ENCODE assay signal across 21 cellular contexts in genomic region chr19:51803965-51804364, GRCh38. TPM values are rescaled to one million over a fixed set of nuclear protein-coding genes. Genes with fewer than 3 reads are reported as not detected.
DNase-seq lines count a peak whose midpoint lies in the region; ATAC-seq, FAIRE-seq and TF ChIP-seq lines count a peak whose summit lies in the region.
"Had no signal": no experiment of that assay in that cellular context is flagged by ENCODE, and none has a peak within 500 bp of the region (broad histone marks: within the 10 kb centered on the region; RNA-seq: fewer than 3 reads in every experiment).

No MANE protein-coding gene starts in this region.

- peaks cover 0 to 4% (median 0%) of the 10 kb centered on the region in 4 donors for H3K4me1 ChIP-seq in right lobe of liver
- H3K4me1 ChIP-seq in HepG2 (ENCODE audit: insufficient read depth, low read length): peaks cover 62% of the 10 kb centered on the region
- H3K4me1 ChIP-seq in lower lobe of right lung: peaks cover 46% of the 10 kb centered on the region
- H3K4me1 ChIP-seq in upper lobe of right lung: peaks cover 40% of the 10 kb centered on the region

- H3K27ac ChIP-seq in right lobe of liver (peak overlapping the region in 2 of 3 donors; percentile 16 to 25), HepG2 (ENCODE audit: extremely low read length, insufficient read depth, low read length) (no peak overlapping the region), lower lobe of right lung (peak overlapping the region; percentile 60), upper lobe of right lung (peak overlapping the region; percentile 61)
- H3K27ac ChIP-seq: PC-9, SK-N-MC had no signal

- intact Hi-C loops in right lobe of liver (cut with DNase I) (no loop called here), HepG2 (cut with micrococcal nuclease; ENCODE audit: unreplicated experiment) (no loop called here), lower lobe of right lung (cut with DNase I) (no loop called here), upper lobe of right lung (cut with DNase I) (no loop called here)

- H3K9ac ChIP-seq in HepG2 (ENCODE audit: insufficient read depth, low read depth, low read length): no peak overlapping the region

- TF ChIP-seq EP300 in HepG2 (IDR thresholded peaks at IDR 0.05; ENCODE audit: low read depth in 2 of 2, low read length in 2 of 2) (no peak), HepG2 (CRISPR knock-in tag; IDR thresholded peaks at IDR 0.05; ENCODE audit: borderline replicate concordance) (no peak)

- H3K27me3 ChIP-seq in right lobe of liver: no peaks in the 10 kb centered on the region
- no peaks in the 10 kb centered on the region for H3K27me3 ChIP-seq in HepG2 (ENCODE audit: control insufficient read depth in 1 of 2, insufficient read depth in 2 of 2, low read length in 2 of 2)
- no peaks in the 10 kb centered on the region for H3K27me3 ChIP-seq in lower lobe of right lung (ENCODE audit: low read depth)
- H3K27me3 ChIP-seq in upper lobe of right lung: no peaks in the 10 kb centered on the region

- TF ChIP-seq CTCF in right lobe of liver (IDR thresholded peaks at IDR 0.05) (no peak), HepG2 (CRISPR knock-in tag; IDR thresholded peaks at IDR 0.05) (no peak), lower lobe of right lung (IDR thresholded peaks at IDR 0.05) (no peak), upper lobe of right lung (IDR thresholded peaks at IDR 0.05) (no peak)

- in situ Hi-C loops in HepG2 (cut with HindIII; ENCODE audit: extremely low pct_ligation_motif_present, low pct_unique_long_range_greater_than_20kb): no loop called here

- WGBS in right lobe of liver (ENCODE audit: insufficient coverage, low coverage, low lambda C conversion rate, missing lambda C conversion rate): 14% methylated on average over 5 of the region's 5 CpGs
- 38% methylated on average over 5 of the region's 5 CpGs for WGBS in HepG2 (ENCODE audit: low lambda C conversion rate)

- POLR2A ChIA-PET in HepG2 (lab: Yijun Ruan, JAX): no interaction called here

- no peak overlapping the region for H3K4me3 ChIP-seq in right lobe of liver
- H3K4me3 ChIP-seq in HepG2 (replicated peaks in 1 of 3; ENCODE audit: insufficient read depth in 1 of 3, low read depth in 2 of 3, low read length in 3 of 3): no peak overlapping the region
- H3K4me3 ChIP-seq in lower lobe of right lung: no peak overlapping the region
- H3K4me3 ChIP-seq in upper lobe of right lung: no peak overlapping the region
- H3K4me3 ChIP-seq: PC-9, SK-N-MC had no signal

- CTCF ChIA-PET in HepG2 (lab: Yijun Ruan, JAX; ENCODE audit: low intra/inter-chr PET ratio, low total read pairs): no interaction called here

- no peak overlapping the region for H2AFZ ChIP-seq in HepG2 (ENCODE audit: low read length)
- H2AFZ ChIP-seq: PC-9 had no signal

- no peak overlapping the region for H3K4me2 ChIP-seq in HepG2 (ENCODE audit: low read depth, low read length)
- H3K4me2 ChIP-seq: PC-9 had no signal

- H3K9me3 ChIP-seq in right lobe of liver (no peaks in the 10 kb centered on the region), HepG2 (ENCODE audit: low read length) (peaks cover 26% of the 10 kb centered on the region), lower lobe of right lung (no peaks in the 10 kb centered on the region), upper lobe of right lung (no peaks in the 10 kb centered on the region)

- H3K79me2 ChIP-seq in HepG2 (ENCODE audit: insufficient read depth, low read length): no peaks in the 10 kb centered on the region

- ATAC-seq in right lobe of liver: peak in 1 of 4 donors; percentile 9
- no peak for ATAC-seq in HepG2
- ATAC-seq in lower lobe of right lung: peak in 1 of 2 donors; percentile 24
- peak; percentile 47 for ATAC-seq in upper lobe of right lung
- ATAC-seq in HG03342 (IDR thresholded peaks at IDR 0.05; ENCODE audit: unreplicated experiment): no peak
- no peak for ATAC-seq in GM18867 (IDR thresholded peaks at IDR 0.05; ENCODE audit: unreplicated experiment)
- ATAC-seq: stimulated activated naive CD8-positive, alpha-beta T cell treated with anti-CD3 and anti-CD28 coated beads, Interleukin-15, Interleukin-2, amounts not matched to agents 100 U/mL and 50 U/mL, for 24 hours had no signal

- no peak for DNase-seq in right lobe of liver
- DNase-seq in HepG2 (ENCODE audit: low spot score): no peak
- peak; percentile 15 for DNase-seq in SKM-1 (lab: John Stamatoyannopoulos, UW; ENCODE audit: unreplicated experiment)
- DNase-seq in lower lobe of right lung: no peak
- no peak for DNase-seq in upper lobe of right lung
- no peak for DNase-seq in activated effector memory CD4-positive, alpha-beta T cell treated with anti-CD3 and anti-CD28 coated beads, Interleukin-2, amount 50 U/mL, for 16 hours
- DNase-seq: activated CD4-positive, alpha-beta T cell treated with anti-CD3 and anti-CD28 coated beads, Interleukin-2, amount 50 U/mL, for 48 hours; activated naive CD4-positive, alpha-beta T cell treated with anti-CD3 and anti-CD28 coated beads, Interleukin-2, amount 10 ng/mL, durations not matched to agents 7 days and 5 days; CD4-positive, alpha-beta T cell; DMS53; head of caudate nucleus; IMR-90; NCI-H1105 treated with DMSO at 0.1 percent for 48 hours; NCI-H526; PC-9; stimulated activated naive CD8-positive, alpha-beta T cell treated with anti-CD3 and anti-CD28 coated beads, Interleukin-15, Interleukin-2, amounts not matched to agents 100 U/mL and 50 U/mL, for 24 hours had no signal

- no peaks in the 10 kb centered on the region for H4K20me1 ChIP-seq in HepG2 (ENCODE audit: insufficient read depth, low read length)

- TF ChIP-seq POLR2A in right lobe of liver (IDR thresholded peaks at IDR 0.05) (no peak), HepG2 (IDR thresholded peaks at IDR 0.05; ENCODE audit: insufficient read depth in 1 of 2, low read depth in 2 of 2, low read length in 2 of 2) (no peak)

- FAIRE-seq in HepG2 (lab: Jason Lieb, UNC): no peak

- H3K36me3 ChIP-seq in right lobe of liver: no peaks in the 10 kb centered on the region
- no peaks in the 10 kb centered on the region for H3K36me3 ChIP-seq in HepG2 (replicated peaks in 1 of 2; ENCODE audit: control insufficient read depth in 1 of 2, insufficient read depth in 2 of 2, low read length in 2 of 2)
- H3K36me3 ChIP-seq in lower lobe of right lung: no peaks in the 10 kb centered on the region
- H3K36me3 ChIP-seq in upper lobe of right lung: no peaks in the 10 kb centered on the region

- BruUV-seq in HepG2 (replicated peaks; lab: Mats Ljungman, UMichigan): no TSS peak

- TF ChIP-seq RAD21 in HepG2 (CRISPR knock-in tag; IDR thresholded peaks at IDR 0.05): no peak

RNA-seq across cellular contexts. Expression of gene FPR3, which starts 9.0 kb away (rescaled TPM):
- total RNA-seq in right lobe of liver: 10 to 100 TPM in 1 of 6 experiments, 1 to 10 TPM in 5; 2.2 to 13.9 (median 4.6) TPM
- total RNA-seq in HepG2 (2016; rRNA removed; fragmentation: Illumina TruSeq; extraction: Trizol): not detected in 2 replicates
- total RNA-seq in HepG2 (2016; cell fraction: cytosol; rRNA removed; fragmentation: Illumina TruSeq; extraction: Trizol; ENCODE audit: low read depth): not detected in 2 replicates
- total RNA-seq in HepG2 (2016; cell fraction: insoluble cytoplasmic fraction; rRNA removed; fragmentation: Illumina TruSeq; extraction: Trizol): not detected in 2 replicates
- total RNA-seq in HepG2 (2016; cell fraction: membrane; rRNA removed; fragmentation: Illumina TruSeq; extraction: Trizol): not detected in 2 replicates
- total RNA-seq in HepG2 (2016; cell fraction: nucleus; rRNA removed; fragmentation: Illumina TruSeq; extraction: Trizol): not detected in 2 replicates
- 0.12 TPM in 1 of 2 replicates, not detected in the other for polyA plus RNA-seq in HepG2 (2011; rRNA removed)
- 0.03 and 0.05 TPM in 2 replicates for polyA plus RNA-seq in HepG2 (2011; cell fraction: cytosol; rRNA removed)
- not detected in 2 replicates for polyA plus RNA-seq in HepG2 (2011; cell fraction: nucleus; rRNA removed)
- 0.07 and 0.08 TPM in 2 replicates for polyA plus RNA-seq in HepG2 (2012)
- not detected in 2 replicates for polyA plus RNA-seq in HepG2 (2016; cell fraction: cytosol; fragmentation: Illumina TruSeq; extraction: Trizol; ENCODE audit: low read depth)
- not detected in 2 replicates for polyA plus RNA-seq in HepG2 (2016; cell fraction: insoluble cytoplasmic fraction; fragmentation: Illumina TruSeq; extraction: Trizol; ENCODE audit: low read depth)
- polyA plus RNA-seq in HepG2 (2016; cell fraction: membrane; fragmentation: Illumina TruSeq; extraction: Trizol; ENCODE audit: low read depth): not detected in 2 replicates
- not detected in 2 replicates for polyA plus RNA-seq in HepG2 (2016; cell fraction: nucleus; fragmentation: Illumina TruSeq; extraction: Trizol; ENCODE audit: insufficient read depth, low read depth)
- not detected in 2 replicates for polyA minus RNA-seq in HepG2 (2011; rRNA and poly(A)+ RNA removed; ENCODE audit: low replicate concordance)
- not detected in 2 replicates for polyA minus RNA-seq in HepG2 (2011; cell fraction: cytosol; rRNA and poly(A)+ RNA removed)
- not detected in 2 replicates for polyA minus RNA-seq in HepG2 (2011; cell fraction: nucleus; rRNA and poly(A)+ RNA removed)
- total RNA-seq in lower lobe of right lung: 62.3 TPM
- total RNA-seq in upper lobe of right lung: 41.0 TPM
- total RNA-seq: CD4-positive, alpha-beta T cell; IMR-90; mesothelial cell of epicardium; PC-9; renal cortical epithelial cell had no signal
- polyA plus RNA-seq: IMR-90 had no signal

RNA-seq across cellular contexts. Expression of gene FPR2, which starts 43.0 kb away (rescaled TPM):
- total RNA-seq in right lobe of liver (1 to 10 TPM in 3 of 6 experiments, under 1 TPM in 3; 0.75 to 1.6 (median 1.1) TPM), HepG2 (2016; rRNA removed; fragmentation: Illumina TruSeq; extraction: Trizol) (not detected in 2 replicates), lower lobe of right lung (29.4 TPM), upper lobe of right lung (12.5 TPM)
- not detected in 2 replicates for total RNA-seq in HepG2 (2016; cell fraction: cytosol; rRNA removed; fragmentation: Illumina TruSeq; extraction: Trizol; ENCODE audit: low read depth)
- not detected in 2 replicates for total RNA-seq in HepG2 (2016; cell fraction: insoluble cytoplasmic fraction; rRNA removed; fragmentation: Illumina TruSeq; extraction: Trizol)
- total RNA-seq in HepG2 (2016; cell fraction: membrane; rRNA removed; fragmentation: Illumina TruSeq; extraction: Trizol): not detected in 2 replicates
- total RNA-seq in HepG2 (2016; cell fraction: nucleus; rRNA removed; fragmentation: Illumina TruSeq; extraction: Trizol): not detected in 2 replicates
- polyA plus RNA-seq in HepG2 (2011; rRNA removed): not detected in 2 replicates
- not detected in 2 replicates for polyA plus RNA-seq in HepG2 (2011; cell fraction: cytosol; rRNA removed)
- not detected in 2 replicates for polyA plus RNA-seq in HepG2 (2011; cell fraction: nucleus; rRNA removed)
- not detected in 2 replicates for polyA plus RNA-seq in HepG2 (2012)
- not detected in 2 replicates for polyA plus RNA-seq in HepG2 (2016; cell fraction: cytosol; fragmentation: Illumina TruSeq; extraction: Trizol; ENCODE audit: low read depth)
- not detected in 2 replicates for polyA plus RNA-seq in HepG2 (2016; cell fraction: insoluble cytoplasmic fraction; fragmentation: Illumina TruSeq; extraction: Trizol; ENCODE audit: low read depth)
- polyA plus RNA-seq in HepG2 (2016; cell fraction: membrane; fragmentation: Illumina TruSeq; extraction: Trizol; ENCODE audit: low read depth): not detected in 2 replicates
- not detected in 2 replicates for polyA plus RNA-seq in HepG2 (2016; cell fraction: nucleus; fragmentation: Illumina TruSeq; extraction: Trizol; ENCODE audit: insufficient read depth, low read depth)
- not detected in 2 replicates for polyA minus RNA-seq in HepG2 (2011; rRNA and poly(A)+ RNA removed; ENCODE audit: low replicate concordance)
- not detected in 2 replicates for polyA minus RNA-seq in HepG2 (2011; cell fraction: cytosol; rRNA and poly(A)+ RNA removed)
- polyA minus RNA-seq in HepG2 (2011; cell fraction: nucleus; rRNA and poly(A)+ RNA removed): not detected in 2 replicates
- total RNA-seq: CD4-positive, alpha-beta T cell; IMR-90; mesothelial cell of epicardium; PC-9 had no signal
- polyA plus RNA-seq: IMR-90 had no signal

RNA-seq across cellular contexts. Expression of gene FPR1, which starts 52.3 kb away (rescaled TPM):
- total RNA-seq in right lobe of liver (1 to 10 TPM; 1.1 to 9.0 (median 5.2) TPM), HepG2 (2016; rRNA removed; fragmentation: Illumina TruSeq; extraction: Trizol) (not detected in 2 replicates), lower lobe of right lung (105 TPM), upper lobe of right lung (53.3 TPM)
- not detected in 2 replicates for total RNA-seq in HepG2 (2016; cell fraction: cytosol; rRNA removed; fragmentation: Illumina TruSeq; extraction: Trizol; ENCODE audit: low read depth)
- total RNA-seq in HepG2 (2016; cell fraction: insoluble cytoplasmic fraction; rRNA removed; fragmentation: Illumina TruSeq; extraction: Trizol): not detected in 2 replicates
- not detected in 2 replicates for total RNA-seq in HepG2 (2016; cell fraction: membrane; rRNA removed; fragmentation: Illumina TruSeq; extraction: Trizol)
- not detected in 2 replicates for total RNA-seq in HepG2 (2016; cell fraction: nucleus; rRNA removed; fragmentation: Illumina TruSeq; extraction: Trizol)
- 0.07 TPM in 1 of 2 replicates, not detected in the other for polyA plus RNA-seq in HepG2 (2011; rRNA removed)
- 0.03 TPM in 1 of 2 replicates, not detected in the other for polyA plus RNA-seq in HepG2 (2011; cell fraction: cytosol; rRNA removed)
- polyA plus RNA-seq in HepG2 (2011; cell fraction: nucleus; rRNA removed): not detected in 2 replicates
- polyA plus RNA-seq in HepG2 (2012): 0.27 TPM in 1 of 2 replicates, not detected in the other
- not detected in 2 replicates for polyA plus RNA-seq in HepG2 (2016; cell fraction: cytosol; fragmentation: Illumina TruSeq; extraction: Trizol; ENCODE audit: low read depth)
- not detected in 2 replicates for polyA plus RNA-seq in HepG2 (2016; cell fraction: insoluble cytoplasmic fraction; fragmentation: Illumina TruSeq; extraction: Trizol; ENCODE audit: low read depth)
- not detected in 2 replicates for polyA plus RNA-seq in HepG2 (2016; cell fraction: membrane; fragmentation: Illumina TruSeq; extraction: Trizol; ENCODE audit: low read depth)
- polyA plus RNA-seq in HepG2 (2016; cell fraction: nucleus; fragmentation: Illumina TruSeq; extraction: Trizol; ENCODE audit: insufficient read depth, low read depth): not detected in 2 replicates
- not detected in 2 replicates for polyA minus RNA-seq in HepG2 (2011; rRNA and poly(A)+ RNA removed; ENCODE audit: low replicate concordance)
- not detected in 2 replicates for polyA minus RNA-seq in HepG2 (2011; cell fraction: cytosol; rRNA and poly(A)+ RNA removed)
- polyA minus RNA-seq in HepG2 (2011; cell fraction: nucleus; rRNA and poly(A)+ RNA removed): not detected in 2 replicates
- total RNA-seq: IMR-90, mesothelial cell of epicardium, PC-9 had no signal
- polyA plus RNA-seq: IMR-90 had no signal
